In the genomic region with DNA sequence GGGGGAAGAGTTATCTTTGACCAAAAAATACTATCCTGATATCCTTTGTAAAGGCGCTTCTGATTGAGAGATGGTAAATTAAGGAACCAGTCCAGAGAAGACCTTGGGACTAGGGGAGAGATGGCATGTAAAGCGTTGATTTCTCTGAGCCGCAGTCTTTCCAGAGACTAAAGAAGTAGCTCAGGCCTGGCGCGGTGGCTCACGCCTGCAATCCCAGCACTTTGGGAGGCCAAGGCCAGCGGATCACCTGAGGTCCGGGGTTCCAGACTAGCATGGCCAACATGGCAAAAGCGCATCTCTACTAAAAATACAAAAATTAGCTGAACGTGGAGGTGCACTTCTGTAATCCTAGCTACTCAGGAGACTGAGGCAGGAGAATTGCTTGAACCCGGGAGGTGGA, we compare ENCODE assay signal across 9 cellular contexts. TPM values are rescaled to one million over a fixed set of nuclear protein-coding genes. Genes with fewer than 3 reads are reported as not detected.
DNase-seq lines count a peak whose midpoint lies in the region; ATAC-seq and TF ChIP-seq lines count a peak whose summit lies in the region.
"Had no signal": no experiment of that assay in that cellular context is flagged by ENCODE, and none has a peak within 500 bp of the region (broad histone marks: within the 10 kb centered on the region; RNA-seq: fewer than 3 reads in every experiment).

No MANE protein-coding gene starts in this region.

- peak overlapping the region; percentile 91 for H3K27ac ChIP-seq in GM23248

- peaks cover 34% of the 10 kb centered on the region for H3K4me1 Mint-ChIP-seq in T-helper 17 cell

- H4K20me1 ChIP-seq in GM23248 (ENCODE audit: insufficient read depth), result 0 out of 2 replicates have a peak, but pooled peaks cover 4% of the 10 kb centered on the region

- peak overlapping the region; percentile 92 for H3K4me3 Mint-ChIP-seq in T-helper 17 cell

- H3K4me1 ChIP-seq in GM23248 (ENCODE audit: insufficient read depth), result peaks cover 38% of the 10 kb centered on the region

- H3K79me2 ChIP-seq in GM23248 (ENCODE audit: insufficient read depth), result peaks cover 94% of the 10 kb centered on the region

- peaks cover 14% of the 10 kb centered on the region for H3F3A ChIP-seq in GM23248 (ENCODE audit: insufficient read depth)

- H3K27me3 Mint-ChIP-seq in T-helper 17 cell, result no peaks in the 10 kb centered on the region

- no peak overlapping the region for H2AFZ ChIP-seq in GM23248

- no peaks in the 10 kb centered on the region for H3K9me3 ChIP-seq in GM23248 (ENCODE audit: low read depth)
- no peaks in the 10 kb centered on the region for H3K9me3 ChIP-seq in T-helper 17 cell (ENCODE audit: control insufficient read depth, low read length, poor library complexity, severe bottlenecking)

- peak overlapping the region; percentile 88 for H3K4me2 ChIP-seq in GM23248 (ENCODE audit: unreplicated experiment)

- no peaks in the 10 kb centered on the region for H3K36me3 ChIP-seq in GM23248 (ENCODE audit: low read depth)

- H3K9ac ChIP-seq in GM23248, result peak overlapping the region; percentile 99

- no peaks in the 10 kb centered on the region for H3K27me3 ChIP-seq in GM23248 (replicated peaks; ENCODE audit: insufficient read depth)

- no peaks in the 10 kb centered on the region for H3K36me3 Mint-ChIP-seq in T-helper 17 cell (ENCODE audit: low read depth)

- in situ Hi-C loops in GM23248 (cut with MboI), result no loop called here

- no peak for TF ChIP-seq CTCF in fibroblast of the aortic adventitia (IDR thresholded peaks at IDR 0.05; ENCODE audit: insufficient read depth, low read length)

- WGBS in GM23248 (ENCODE audit: low coverage in 1 of 2, low lambda C conversion rate in 2 of 2, missing lambda C conversion rate in 2 of 2), 2 experiments, result 82 to 85% methylated on average over 11 of the region's 11 CpGs

- H3K4me3 ChIP-seq in GM23248, result peak overlapping the region; percentile 96
- H3K4me3 ChIP-seq in fibroblast of the aortic adventitia (ENCODE audit: low read depth, low read length), result peak overlapping the region; percentile 83
- H3K4me3 ChIP-seq in skeletal muscle cell (ENCODE audit: low read depth, low read length), result peak overlapping the region; percentile 92

- DNase-seq in GM23248, result no peak
- DNase-seq in T-helper 17 cell, result no peak
- no peak for DNase-seq in fibroblast of the aortic adventitia (ENCODE audit: low read depth)
- no peak for DNase-seq in skeletal muscle cell (ENCODE audit: low read depth)
- no peak for DNase-seq in AML-193 (lab: John Stamatoyannopoulos, UW)
- DNase-seq: NCI-H1694 had no signal

- ATAC-seq in T-helper 17 cell (no peak), GM18498 (IDR thresholded peaks at IDR 0.05; ENCODE audit: unreplicated experiment) (no peak), GM18867 (IDR thresholded peaks at IDR 0.05; ENCODE audit: unreplicated experiment) (no peak), GM18517 (IDR thresholded peaks at IDR 0.05; ENCODE audit: unreplicated experiment) (no peak)

- peak overlapping the region; percentile 95 for H3K27ac Mint-ChIP-seq in T-helper 17 cell

- no peaks in the 10 kb centered on the region for H3K9me2 ChIP-seq in GM23248 (ENCODE audit: insufficient read depth)

RNA-seq across cellular contexts. Expression of a gene that starts 0.6 kb away (rescaled TPM):
- total RNA-seq in GM23248 (2014; rRNA removed; shearing (Covaris generic)), result 53.4 and 59.4 TPM in 2 replicates
- polyA plus RNA-seq in GM23248 (2016; fragmentation: Nextera tagmentation; extraction: Ambion mirVana), result 54.0 and 63.1 TPM in 2 replicates
- total RNA-seq in T-helper 17 cell (10 to 100 TPM; 75.3 to 77.0 TPM), fibroblast of the aortic adventitia (ENCODE audit: low replicate concordance) (28.9 and 39.9 TPM in 2 replicates)

RNA-seq across cellular contexts. Expression of a gene that starts 1.4 kb away (rescaled TPM):
- 52.9 and 119 TPM in 2 replicates for total RNA-seq in GM23248 (2014; rRNA removed; shearing (Covaris generic))
- 268 and 280 TPM in 2 replicates for polyA plus RNA-seq in GM23248 (2016; fragmentation: Nextera tagmentation; extraction: Ambion mirVana)
- total RNA-seq in T-helper 17 cell (10 to 100 TPM; 46.6 to 66.8 TPM), fibroblast of the aortic adventitia (ENCODE audit: low replicate concordance) (24.4 and 155 TPM in 2 replicates)

RNA-seq across cellular contexts. Expression of a gene that starts 6.0 kb away (rescaled TPM):
- total RNA-seq in GM23248 (2014; rRNA removed; shearing (Covaris generic)), result 27.9 and 37.9 TPM in 2 replicates
- 23.4 and 23.6 TPM in 2 replicates for polyA plus RNA-seq in GM23248 (2016; fragmentation: Nextera tagmentation; extraction: Ambion mirVana)
- total RNA-seq in T-helper 17 cell (10 to 100 TPM; 31.2 to 33.1 TPM), fibroblast of the aortic adventitia (ENCODE audit: low replicate concordance) (19.8 and 21.1 TPM in 2 replicates)

RNA-seq across cellular contexts. Expression of a gene that starts 24.7 kb away (rescaled TPM):
- total RNA-seq in GM23248 (2014; rRNA removed; shearing (Covaris generic)), result 37.7 and 48.5 TPM in 2 replicates
- 39.9 and 41.3 TPM in 2 replicates for polyA plus RNA-seq in GM23248 (2016; fragmentation: Nextera tagmentation; extraction: Ambion mirVana)
- total RNA-seq in T-helper 17 cell, result 100 to 1,000 TPM in 1 of 2 donors, 10 to 100 TPM in 1; 99.0 to 105 TPM
- total RNA-seq in fibroblast of the aortic adventitia (ENCODE audit: low replicate concordance), result 29.1 and 47.4 TPM in 2 replicates

RNA-seq across cellular contexts. Expression of a gene that starts 36.6 kb away (rescaled TPM):
- total RNA-seq in GM23248 (2014; rRNA removed; shearing (Covaris generic)), result not detected in 2 replicates
- not detected in 2 replicates for polyA plus RNA-seq in GM23248 (2016; fragmentation: Nextera tagmentation; extraction: Ambion mirVana)
- total RNA-seq in T-helper 17 cell, result 1 to 10 TPM; 2.5 to 2.6 TPM
- not detected in 2 replicates for total RNA-seq in fibroblast of the aortic adventitia (ENCODE audit: low replicate concordance)
